In the genomic region with DNA sequence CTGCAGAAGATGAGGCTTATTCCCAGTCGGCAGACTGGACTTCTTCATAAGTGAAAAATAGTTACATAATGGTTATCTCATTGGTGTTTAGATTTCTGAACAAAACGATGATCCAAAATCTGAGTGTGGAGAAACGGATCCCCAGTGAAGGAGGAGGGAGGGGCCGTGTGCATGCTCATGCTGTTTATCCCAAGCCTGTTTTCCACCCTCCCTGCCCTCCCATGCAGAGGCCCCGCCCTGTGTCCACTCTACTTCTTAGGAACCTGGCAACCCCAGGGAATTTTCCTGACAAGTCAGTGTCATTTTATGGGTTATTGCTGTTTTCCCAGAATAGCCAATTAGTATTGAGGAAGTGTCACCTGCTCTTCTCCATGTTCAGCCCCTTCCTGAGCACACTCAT, we compare ENCODE assay signal across 17 cellular contexts.
A peak's percentile ranks its signal among the peaks of the same experiment; 100 is the strongest.
DNase-seq lines count a peak whose midpoint lies in the region; ATAC-seq and TF ChIP-seq lines count a peak whose summit lies in the region.
"Had no signal": no experiment of that assay in that cellular context is flagged by ENCODE, and none has a peak within 500 bp of the region (broad histone marks: within the 10 kb centered on the region; RNA-seq: fewer than 3 reads in every experiment).

No MANE protein-coding gene starts in this region.

- WGBS in heart left ventricle, 4 donors = 60 to 75% (median 65%) methylated on average over 5 of the region's 5 CpGs

- POLR2A ChIA-PET in activated naive CD8-positive, alpha-beta T cell treated with anti-CD3 and anti-CD28 coated beads, Interleukin-2, amount 10 ng/mL, durations not matched to agents 7 days and 5 days (lab: Charles Lee) = interaction anchor here (0.7 to 2.3 kb wide), 5 partner anchors 9 to 27 kb away, joined by 3 to 13 read pairs (median 6); no protein-coding TSS in a partner anchor

- no peak for TF ChIP-seq CTCF in heart left ventricle (IDR thresholded peaks at IDR 0.05)

- no peaks in the 10 kb centered on the region for H3K9me3 ChIP-seq in heart left ventricle
- H3K9me3 ChIP-seq: adrenal gland, ovary, stomach had no signal

- no peak for TF ChIP-seq POLR2A in heart left ventricle (IDR thresholded peaks at IDR 0.05)

- intact Hi-C loops in heart left ventricle (cut with DNase I) (loop anchor here in 1 of 10 donors (10.0 kb wide), 1 partner anchor 73 kb away; no protein-coding TSS in a partner anchor), cardiac septum (cut with DNase I) (no loop called here)

- peak overlapping the region; percentile 47 for H3K27ac Mint-ChIP-seq in activated naive CD8-positive, alpha-beta T cell treated with anti-CD3 and anti-CD28 coated beads, Interleukin-2, amount 10 ng/mL, durations not matched to agents 7 days and 5 days
- peak overlapping the region; percentile 75 for H3K27ac Mint-ChIP-seq in memory B cell
- H3K27ac Mint-ChIP-seq: mesothelial cell of epicardium had no signal

- H3K27me3 Mint-ChIP-seq in activated naive CD8-positive, alpha-beta T cell treated with anti-CD3 and anti-CD28 coated beads, Interleukin-2, amount 10 ng/mL, durations not matched to agents 7 days and 5 days = no peaks in the 10 kb centered on the region
- H3K27me3 Mint-ChIP-seq in memory B cell = no peaks in the 10 kb centered on the region

- H3K36me3 ChIP-seq in heart left ventricle = peaks cover 0 to 16% (median 0%) of the 10 kb centered on the region in 9 donors
- no peaks in the 10 kb centered on the region for H3K36me3 ChIP-seq in H7 (replicated peaks; ENCODE audit: control insufficient read depth, insufficient read depth, low read length)
- H3K36me3 ChIP-seq: adrenal gland, ovary had no signal

- ATAC-seq in heart left ventricle (peak in 2 of 4 donors; percentile 6 to 18), memory B cell (ENCODE audit: low read depth) (no peak), GM19324 (IDR thresholded peaks at IDR 0.05; ENCODE audit: low FRiP score, unreplicated experiment) (no peak)
- ATAC-seq in activated naive CD8-positive, alpha-beta T cell treated with anti-CD3 and anti-CD28 coated beads, Interleukin-2, amount 10 ng/mL, durations not matched to agents 7 days and 5 days (ENCODE audit: low read depth) = no peak
- ATAC-seq: esophagus mucosa, Panc1 had no signal

- H3K4me3 ChIP-seq in heart left ventricle (no peak overlapping the region), H7 (ENCODE audit: insufficient read depth, low read depth, low read length) (no peak overlapping the region)
- H3K4me3 ChIP-seq: adrenal gland, ovary, smooth muscle cell, stomach had no signal

- H3K4me1 Mint-ChIP-seq in activated naive CD8-positive, alpha-beta T cell treated with anti-CD3 and anti-CD28 coated beads, Interleukin-2, amount 10 ng/mL, durations not matched to agents 7 days and 5 days = peaks cover 74% of the 10 kb centered on the region
- peaks cover 59% of the 10 kb centered on the region for H3K4me1 Mint-ChIP-seq in memory B cell

- H3K36me3 Mint-ChIP-seq in activated naive CD8-positive, alpha-beta T cell treated with anti-CD3 and anti-CD28 coated beads, Interleukin-2, amount 10 ng/mL, durations not matched to agents 7 days and 5 days = peaks cover 70% of the 10 kb centered on the region
- H3K36me3 Mint-ChIP-seq in memory B cell = peaks cover 35% of the 10 kb centered on the region
- H3K36me3 Mint-ChIP-seq: mesothelial cell of epicardium had no signal

- H3K4me1 ChIP-seq in heart left ventricle = peaks cover 15 to 91% (median 57%) of the 10 kb centered on the region in 12 donors
- H3K4me1 ChIP-seq: adrenal gland had no signal

- no peak overlapping the region for H3K4me3 Mint-ChIP-seq in activated naive CD8-positive, alpha-beta T cell treated with anti-CD3 and anti-CD28 coated beads, Interleukin-2, amount 10 ng/mL, durations not matched to agents 7 days and 5 days
- H3K4me3 Mint-ChIP-seq in memory B cell = no peak overlapping the region
- H3K4me3 Mint-ChIP-seq: mesothelial cell of epicardium had no signal

- DNase-seq in heart left ventricle (no peak), cardiac septum (ENCODE audit: low spot score) (no peak), memory B cell (ENCODE audit: low spot score in 2 of 2) (no peak), ureter (ENCODE audit: low spot score) (peak; percentile 36), H7 (no peak), 8988T (no peak)
- DNase-seq in activated naive CD8-positive, alpha-beta T cell treated with anti-CD3 and anti-CD28 coated beads, Interleukin-2, amount 10 ng/mL, durations not matched to agents 7 days and 5 days = no peak
- DNase-seq: NCI-H2081 treated with DMSO at 0.1 percent for 48 hours, NCI-H69, ovary, stomach had no signal

- peak overlapping the region; percentile 5 to 83 (median 66) for H3K27ac ChIP-seq in heart left ventricle
- H3K27ac ChIP-seq: adrenal gland, ovary had no signal

- H3K9me3 Mint-ChIP-seq in activated naive CD8-positive, alpha-beta T cell treated with anti-CD3 and anti-CD28 coated beads, Interleukin-2, amount 10 ng/mL, durations not matched to agents 7 days and 5 days = no peaks in the 10 kb centered on the region
- H3K9me3 Mint-ChIP-seq in memory B cell = no peaks in the 10 kb centered on the region

- H3K27me3 ChIP-seq in heart left ventricle (no peaks in the 10 kb centered on the region), H7 (ENCODE audit: control insufficient read depth, insufficient read depth, low read length) (no peaks in the 10 kb centered on the region)
- H3K27me3 ChIP-seq: adrenal gland, ovary, stomach had no signal
